Comparison of ENCODE assay signal across 1 cellular context in genomic region chr1:202959276-202959620, GRCh38.
TF ChIP-seq lines count a peak whose summit lies in the region.

No MANE protein-coding gene starts in this region.

TF ChIP-seq in K562, 482 proteins besides CTCF, POLR2A, EP300 and RAD21 (continued from another document and continues in another):
- no peak for TF ChIP-seq MXD1 (CRISPR knock-in tag; IDR thresholded peaks at IDR 0.05; ENCODE audit: borderline replicate concordance, poor library complexity, severe bottlenecking)
- no peak for TF ChIP-seq SRSF1 (IDR thresholded peaks at IDR 0.05; ENCODE audit: low read depth, low read length)
- no peak for TF ChIP-seq FOXK2 (conservative IDR thresholded peaks at IDR 0.05 in 1 of 2, IDR thresholded peaks at IDR 0.05 in 1 of 2; ENCODE audit: low read depth in 2 of 2)
- TF ChIP-seq ZBTB2 (IDR thresholded peaks at IDR 0.05) = no peak
- no peak for TF ChIP-seq CTBP1 (IDR thresholded peaks at IDR 0.05; ENCODE audit: borderline replicate concordance)
- peak; percentile 42; the same call in 1 of the 2 replicates for TF ChIP-seq NFE2 (IDR thresholded peaks at IDR 0.05; ENCODE audit: low read depth)
- no peak for TF ChIP-seq PHB2 (IDR thresholded peaks at IDR 0.05; ENCODE audit: low read depth)
- no peak for TF ChIP-seq ZNF282 (CRISPR knock-in tag; IDR thresholded peaks at IDR 0.05)
- TF ChIP-seq SMC3 (conservative IDR thresholded peaks at IDR 0.05; ENCODE audit: insufficient read depth, low read depth, low read length) = no peak
- TF ChIP-seq ZBTB1 (CRISPR knock-in tag; IDR thresholded peaks at IDR 0.05; ENCODE audit: borderline replicate concordance, low read depth) = no peak
- peak; percentile 60; the same call in 1 of the 2 replicates for TF ChIP-seq CEBPG (CRISPR knock-in tag; IDR thresholded peaks at IDR 0.05)
- TF ChIP-seq CEBPG (tag; conservative IDR thresholded peaks at IDR 0.05 in 1 of 2, IDR thresholded peaks at IDR 0.05 in 1 of 2) = peak; percentile 13 to 61; a peak in 2 of 4 replicates
- TF ChIP-seq ETV5 (CRISPR knock-in tag; IDR thresholded peaks at IDR 0.05; ENCODE audit: low read depth) = 0 out of 2 replicates have a peak, but pooled peaks have one; percentile 7
- no peak for TF ChIP-seq SPI1 (IDR thresholded peaks at IDR 0.05; ENCODE audit: borderline replicate concordance, low read depth, low read length)
- TF ChIP-seq SAP30 (IDR thresholded peaks at IDR 0.05; ENCODE audit: borderline replicate concordance, insufficient read depth, low read depth, low read length, poor library complexity, severe bottlenecking) = no peak
- no peak for TF ChIP-seq KDM2B (CRISPR knock-in tag; IDR thresholded peaks at IDR 0.05)
- no peak for TF ChIP-seq ZC3H4 (CRISPR knock-in tag; IDR thresholded peaks at IDR 0.05; ENCODE audit: borderline replicate concordance)
- no peak for TF ChIP-seq TFAM (CRISPR knock-in tag; conservative IDR thresholded peaks at IDR 0.05)
- TF ChIP-seq ARID1B (IDR thresholded peaks at IDR 0.05) = peak; percentile 54
- no peak for TF ChIP-seq XRCC4 (IDR thresholded peaks at IDR 0.05; ENCODE audit: extremely low read depth, insufficient read depth, insufficient read length)
- TF ChIP-seq ZKSCAN3 (CRISPR knock-in tag; IDR thresholded peaks at IDR 0.05) = no peak
- no peak for TF ChIP-seq MTA1 (IDR thresholded peaks at IDR 0.05; ENCODE audit: borderline replicate concordance)
- TF ChIP-seq ZNF121 (CRISPR knock-in tag; conservative IDR thresholded peaks at IDR 0.05) = no peak
- TF ChIP-seq, protein P1, sequence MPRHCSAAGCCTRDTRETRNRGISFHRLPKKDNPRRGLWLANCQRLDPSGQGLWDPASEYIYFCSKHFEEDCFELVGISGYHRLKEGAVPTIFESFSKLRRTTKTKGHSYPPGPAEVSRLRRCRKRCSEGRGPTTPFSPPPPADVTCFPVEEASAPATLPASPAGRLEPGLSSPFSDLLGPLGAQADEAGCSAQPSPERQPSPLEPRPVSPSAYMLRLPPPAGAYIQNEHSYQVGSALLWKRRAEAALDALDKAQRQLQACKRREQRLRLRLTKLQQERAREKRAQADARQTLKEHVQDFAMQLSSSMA (CRISPR knock-in tag; IDR thresholded peaks at IDR 0.05) = no peak
- no peak for TF ChIP-seq NKRF (IDR thresholded peaks at IDR 0.05; ENCODE audit: borderline replicate concordance)
- no peak for TF ChIP-seq THRAP3 (IDR thresholded peaks at IDR 0.05; ENCODE audit: borderline replicate concordance)
- TF ChIP-seq NFYB (IDR thresholded peaks at IDR 0.05; ENCODE audit: extremely low read depth, insufficient read length) = no peak
- TF ChIP-seq MBD1 (CRISPR knock-in tag; IDR thresholded peaks at IDR 0.05) = no peak
- TF ChIP-seq ZSCAN29 (IDR thresholded peaks at IDR 0.05) = no peak
- TF ChIP-seq FOS (IDR thresholded peaks at IDR 0.05; ENCODE audit: extremely low read depth, insufficient read length) = peak; percentile 37
- no peak for TF ChIP-seq ZNF655 (CRISPR knock-in tag; IDR thresholded peaks at IDR 0.05)
- no peak for TF ChIP-seq MCM2 (IDR thresholded peaks at IDR 0.05; ENCODE audit: low read depth)
- TF ChIP-seq ZNF589 (CRISPR knock-in tag; IDR thresholded peaks at IDR 0.05; ENCODE audit: low read depth) = no peak
- no peak for TF ChIP-seq CHD4 (IDR thresholded peaks at IDR 0.05; ENCODE audit: insufficient read depth, insufficient replicate concordance, low read depth, low read length, poor library complexity, severe bottlenecking)
- TF ChIP-seq MECOM (CRISPR knock-in tag; IDR thresholded peaks at IDR 0.05) = no peak
- no peak; the same call in 1 of the 2 replicates for TF ChIP-seq LEF1 (IDR thresholded peaks at IDR 0.05)
- TF ChIP-seq SMARCB1 (IDR thresholded peaks at IDR 0.05; ENCODE audit: insufficient read length, low read depth) = peak; percentile 26
- 0 out of 2 replicates have a peak, but pooled peaks have one; percentile 28 for TF ChIP-seq ZNF592 (IDR thresholded peaks at IDR 0.05)
- 0 out of 2 replicates have a peak, but pooled peaks have one; percentile 15 for TF ChIP-seq GATA2 (CRISPR knock-in tag; IDR thresholded peaks at IDR 0.05)
- TF ChIP-seq REST (CRISPR knock-in tag; IDR thresholded peaks at IDR 0.05; ENCODE audit: low read depth) = no peak
- TF ChIP-seq ZFX (CRISPR knock-in tag; IDR thresholded peaks at IDR 0.05) = 0 out of 2 replicates have a peak, but pooled peaks have one; percentile 5
- TF ChIP-seq DPF2 (IDR thresholded peaks at IDR 0.05) = peak; percentile 69
- no peak for TF ChIP-seq ZNF354B (CRISPR knock-in tag; IDR thresholded peaks at IDR 0.05)
- TF ChIP-seq, protein P2, sequence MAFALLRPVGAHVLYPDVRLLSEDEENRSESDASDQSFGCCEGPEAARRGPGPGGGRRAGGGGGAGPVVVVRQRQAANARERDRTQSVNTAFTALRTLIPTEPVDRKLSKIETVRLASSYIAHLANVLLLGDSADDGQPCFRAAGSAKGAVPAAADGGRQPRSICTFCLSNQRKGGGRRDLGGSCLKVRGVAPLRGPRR (CRISPR knock-in tag; IDR thresholded peaks at IDR 0.05) = no peak
- no peak for TF ChIP-seq PBX2 (CRISPR knock-in tag; IDR thresholded peaks at IDR 0.05; ENCODE audit: low read depth)
- TF ChIP-seq PBX2 (tag; conservative IDR thresholded peaks at IDR 0.05; ENCODE audit: low read depth) = no peak
